10 cellular contexts compared by ENCODE assay signal in genomic region chr17:1030684-1031557, GRCh38. TPM values are rescaled to one million over a fixed set of nuclear protein-coding genes. Genes with fewer than 3 reads are reported as not detected.
DNase-seq lines count a peak whose midpoint lies in the region; ATAC-seq and TF ChIP-seq lines count a peak whose summit lies in the region.
"Had no signal": no experiment of that assay in that cellular context is flagged by ENCODE, and none has a peak within 500 bp of the region (broad histone marks: within the 10 kb centered on the region; RNA-seq: fewer than 3 reads in every experiment).

No MANE protein-coding gene starts in this region.

- DNase-seq in esophagus squamous epithelium (lab: John Stamatoyannopoulos, UW) (no peak), mesenchymal stem cell (no peak), NCI-H748 treated with DMSO at 0.1 percent for 48 hours (lab: John Stamatoyannopoulos, UW) (no peak)
- DNase-seq in activated naive CD4-positive, alpha-beta T cell treated with anti-CD3 and anti-CD28 coated beads, Interleukin-2, amount 10 ng/mL, durations not matched to agents 7 days and 5 days = no peak
- no peak for DNase-seq in activated CD8-positive, alpha-beta memory T cell treated with anti-CD3 and anti-CD28 coated beads, Interleukin-2, amount 50 U/mL, for 4 hours
- no peak for DNase-seq in effector memory CD8-positive, alpha-beta T cell
- DNase-seq: NCI-H1436 treated with DMSO at 0.1 percent for 48 hours; stimulated activated CD4-positive, alpha-beta T cell treated with anti-CD3 and anti-CD28 coated beads, Interleukin-2, amount 100 ng/mL, for 24 hours had no signal

- CTCF ChIA-PET in activated naive CD4-positive, alpha-beta T cell treated with anti-CD3 and anti-CD28 coated beads, Interleukin-2, amount 10 ng/mL, durations not matched to agents 7 days and 5 days (lab: Charles Lee) = no interaction called here

- H2AK5ac ChIP-seq in mesenchymal stem cell (ENCODE audit: low read length, severe bottlenecking) = no peak overlapping the region

- H3K9ac ChIP-seq in HUES64 (ENCODE audit: low read depth, low read length) = no peak overlapping the region
- H3K9ac ChIP-seq in mesenchymal stem cell (ENCODE audit: low read length) = peak overlapping the region; percentile 18

- no peaks in the 10 kb centered on the region for H3K9me3 Mint-ChIP-seq in activated naive CD4-positive, alpha-beta T cell treated with anti-CD3 and anti-CD28 coated beads, Interleukin-2, amount 10 ng/mL, durations not matched to agents 7 days and 5 days
- no peaks in the 10 kb centered on the region for H3K9me3 Mint-ChIP-seq in effector memory CD8-positive, alpha-beta T cell

- intact Hi-C loops in esophagus squamous epithelium (cut with DNase I) = no loop called here

- H3K36me3 Mint-ChIP-seq in activated naive CD4-positive, alpha-beta T cell treated with anti-CD3 and anti-CD28 coated beads, Interleukin-2, amount 10 ng/mL, durations not matched to agents 7 days and 5 days = peaks cover 6% of the 10 kb centered on the region
- peaks cover 17% of the 10 kb centered on the region for H3K36me3 Mint-ChIP-seq in effector memory CD8-positive, alpha-beta T cell (ENCODE audit: insufficient read depth)

- no peak for TF ChIP-seq POLR2A in esophagus squamous epithelium (IDR thresholded peaks at IDR 0.05)

- H3K27ac ChIP-seq in HUES64 (ENCODE audit: low read depth, low read length) = no peak overlapping the region
- peak overlapping the region; percentile 19 to 70 (median 64) for H3K27ac ChIP-seq in esophagus squamous epithelium
- H3K27ac ChIP-seq in mesenchymal stem cell (ENCODE audit: low read length, poor library complexity, severe bottlenecking) = no peak overlapping the region
- peak overlapping the region; percentile 69 for H3K27ac ChIP-seq in temporal lobe (ENCODE audit: low read depth, low read length)

- ATAC-seq in effector memory CD8-positive, alpha-beta T cell (replicated peaks) = no peak

- H2AFZ ChIP-seq in mesenchymal stem cell (ENCODE audit: low read depth, low read length) = no peak overlapping the region

- H3K36me3 ChIP-seq in HUES64 (ENCODE audit: insufficient read depth, low read length) (no peaks in the 10 kb centered on the region), esophagus squamous epithelium (peaks cover 0 to 88% (median 9%) of the 10 kb centered on the region in 3 donors), mesenchymal stem cell (ENCODE audit: control insufficient read depth in 1 of 2, insufficient read depth in 2 of 2, low read depth in 1 of 2, low read length in 2 of 2) (peaks cover 37 to 70% of the 10 kb centered on the region in 2 experiments)

- no peak overlapping the region for H3K23ac ChIP-seq in mesenchymal stem cell (ENCODE audit: low read length in 2 of 2)

- H2BK120ac ChIP-seq in mesenchymal stem cell (ENCODE audit: low read depth, low read length) = no peak overlapping the region

- peak overlapping the region; percentile 37; the same call in 1 of the 2 replicates for H3K4me3 ChIP-seq in HUES64 (ENCODE audit: low read length)
- peak overlapping the region; percentile 14 to 57 (median 34) for H3K4me3 ChIP-seq in esophagus squamous epithelium
- peak overlapping the region in 1 of 2 experiments; percentile 56 for H3K4me3 ChIP-seq in mesenchymal stem cell (ENCODE audit: insufficient read depth in 1 of 2, low read depth in 1 of 2, low read length in 2 of 2)

- no peak overlapping the region for H3K27ac Mint-ChIP-seq in activated naive CD4-positive, alpha-beta T cell treated with anti-CD3 and anti-CD28 coated beads, Interleukin-2, amount 10 ng/mL, durations not matched to agents 7 days and 5 days
- no peak overlapping the region for H3K27ac Mint-ChIP-seq in effector memory CD8-positive, alpha-beta T cell

- H3K4me1 ChIP-seq in HUES64 (ENCODE audit: insufficient read depth, low read length) (0 out of 2 replicates have a peak, but pooled peaks cover 4% of the 10 kb centered on the region), esophagus squamous epithelium (peaks cover 21 to 56% (median 25%) of the 10 kb centered on the region in 3 donors), mesenchymal stem cell (ENCODE audit: control insufficient read depth, insufficient read depth, low read depth, low read length) (peaks cover 52% of the 10 kb centered on the region)

- no peaks in the 10 kb centered on the region for H3K4me1 Mint-ChIP-seq in activated naive CD4-positive, alpha-beta T cell treated with anti-CD3 and anti-CD28 coated beads, Interleukin-2, amount 10 ng/mL, durations not matched to agents 7 days and 5 days
- H3K4me1 Mint-ChIP-seq in effector memory CD8-positive, alpha-beta T cell (ENCODE audit: low read depth in 2 of 2) = peaks cover 8 to 10% of the 10 kb centered on the region in 2 donors

- H4K8ac ChIP-seq in mesenchymal stem cell (ENCODE audit: low read length) = peak overlapping the region; percentile 45

- no peak for TF ChIP-seq CTCF in esophagus squamous epithelium (IDR thresholded peaks at IDR 0.05)

- H3K27me3 Mint-ChIP-seq in activated naive CD4-positive, alpha-beta T cell treated with anti-CD3 and anti-CD28 coated beads, Interleukin-2, amount 10 ng/mL, durations not matched to agents 7 days and 5 days = no peaks in the 10 kb centered on the region
- no peaks in the 10 kb centered on the region for H3K27me3 Mint-ChIP-seq in effector memory CD8-positive, alpha-beta T cell

- H3K4ac ChIP-seq in mesenchymal stem cell (ENCODE audit: low read depth in 1 of 2, low read length in 2 of 2) = peak overlapping the region in 1 of 2 experiments; percentile 25

- H3K14ac ChIP-seq in mesenchymal stem cell (ENCODE audit: low read length in 2 of 2) = no peak overlapping the region

- no peak overlapping the region for H2BK15ac ChIP-seq in mesenchymal stem cell (ENCODE audit: low read depth, poor library complexity, severe bottlenecking)

- H3K27me3 ChIP-seq in HUES64 (ENCODE audit: insufficient read depth, low read length) (peaks cover 24% of the 10 kb centered on the region), esophagus squamous epithelium (no peaks in the 10 kb centered on the region), mesenchymal stem cell (ENCODE audit: control insufficient read depth in 1 of 2, insufficient read depth in 1 of 2, low read length in 2 of 2) (no peaks in the 10 kb centered on the region)

- H3K79me1 ChIP-seq in mesenchymal stem cell (replicated peaks; ENCODE audit: low read length, poor library complexity, severe bottlenecking) = peaks cover 33% of the 10 kb centered on the region

- no peaks in the 10 kb centered on the region for H3K9me3 ChIP-seq in HUES64 (ENCODE audit: insufficient read depth, low read depth, low read length)
- H3K9me3 ChIP-seq in esophagus squamous epithelium = no peaks in the 10 kb centered on the region
- H3K9me3 ChIP-seq in mesenchymal stem cell (ENCODE audit: control insufficient read depth, low read length) = no peaks in the 10 kb centered on the region

- peak overlapping the region; percentile 32 to 37 for H2BK12ac ChIP-seq in mesenchymal stem cell (ENCODE audit: low read length in 2 of 2)

- H3K4me3 Mint-ChIP-seq in activated naive CD4-positive, alpha-beta T cell treated with anti-CD3 and anti-CD28 coated beads, Interleukin-2, amount 10 ng/mL, durations not matched to agents 7 days and 5 days = no peak overlapping the region
- no peak overlapping the region for H3K4me3 Mint-ChIP-seq in effector memory CD8-positive, alpha-beta T cell

- no peak overlapping the region for H4K91ac ChIP-seq in mesenchymal stem cell (ENCODE audit: low read length)

- H3K4me2 ChIP-seq in mesenchymal stem cell (ENCODE audit: low read length, poor library complexity, severe bottlenecking) = no peak overlapping the region

- H2BK5ac ChIP-seq in mesenchymal stem cell (ENCODE audit: low read depth, low read length, poor library complexity, severe bottlenecking) = no peak overlapping the region

- WGBS in HUES64 = 46% methylated on average over 42 of the region's 48 CpGs
- WGBS in esophagus squamous epithelium, 2 donors = 73% methylated on average over 8 of the region's 48 CpGs; no CpG with 5 or more reads in 1 of the 2 donors
- 70% methylated on average over 36 of the region's 48 CpGs for WGBS in mesenchymal stem cell

- no peak overlapping the region for H3K18ac ChIP-seq in mesenchymal stem cell (ENCODE audit: low read depth in 1 of 2, low read length in 2 of 2)

RNA-seq across cellular contexts. Expression of gene TIMM22, which starts 34.0 kb away (rescaled TPM):
- polyA plus RNA-seq in HUES64 (2013, experiment 1 of 2) = 15.2 TPM
- 15.0 TPM for polyA plus RNA-seq in HUES64 (2013, experiment 2 of 2)
- 10 to 100 TPM in 3 of 4 donors, 1 to 10 TPM in 1; 7.7 to 18.5 (median 11.8) TPM for total RNA-seq in esophagus squamous epithelium
- 14.9 TPM for polyA plus RNA-seq in mesenchymal stem cell (2013, experiment 1 of 2)
- polyA plus RNA-seq in mesenchymal stem cell (2013, experiment 2 of 2) = 15.8 TPM
- total RNA-seq in temporal lobe = 9.1 TPM

RNA-seq across cellular contexts. Expression of gene NXN, which starts 51.3 kb away (rescaled TPM):
- polyA plus RNA-seq in HUES64 (2013, experiment 1 of 2) = 65.1 TPM
- 72.9 TPM for polyA plus RNA-seq in HUES64 (2013, experiment 2 of 2)
- 10 to 100 TPM; 19.5 to 34.9 (median 28.7) TPM for total RNA-seq in esophagus squamous epithelium
- 83.3 TPM for polyA plus RNA-seq in mesenchymal stem cell (2013, experiment 1 of 2)
- polyA plus RNA-seq in mesenchymal stem cell (2013, experiment 2 of 2) = 82.4 TPM
- 15.0 TPM for total RNA-seq in temporal lobe

Comparison
In these comparisons a context has a peak if more than half of its experiments do, and no peak if none do; other contexts are left out.
1. H3K27ac ChIP-seq: peak in esophagus squamous epithelium (4 of 4) and temporal lobe (single experiment); none in HUES64 (single experiment) and mesenchymal stem cell (single experiment).